12 cellular contexts compared by ENCODE assay signal in the genomic region with DNA sequence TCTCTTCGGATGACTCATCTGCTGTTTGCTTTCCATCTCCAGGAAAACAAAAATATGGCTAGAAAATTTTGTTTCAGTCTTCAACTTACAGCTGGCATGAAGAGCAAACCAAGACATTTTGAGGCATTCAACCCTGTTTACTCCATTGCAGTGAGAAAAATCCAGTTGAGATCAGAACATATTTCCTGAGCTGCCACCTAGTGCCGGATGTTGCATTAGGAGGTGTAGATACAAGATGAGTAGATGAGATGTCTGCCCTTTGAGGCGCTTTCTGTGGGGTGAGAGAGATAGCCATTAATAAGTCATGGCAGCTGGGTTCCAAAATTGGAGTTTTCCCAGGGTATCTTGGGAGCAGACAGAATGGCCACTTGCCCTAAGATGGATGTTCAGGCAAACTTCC.
DNase-seq lines count a peak whose midpoint lies in the region; ATAC-seq and TF ChIP-seq lines count a peak whose summit lies in the region.
"Had no signal": no experiment of that assay in that cellular context is flagged by ENCODE, and none has a peak within 500 bp of the region (broad histone marks: within the 10 kb centered on the region; RNA-seq: fewer than 3 reads in every experiment).

No MANE protein-coding gene starts in this region.

- H3K4me1 ChIP-seq in BLaER1 treated with 17β-estradiol and CSF1 and Interleukin-3, amounts not matched to agents 10 nM and 100 nM = peaks cover 13 to 81% (median 52%) of the 10 kb centered on the region in 10 experiments
- H3K4me1 ChIP-seq in neutrophil (ENCODE audit: control insufficient read depth in 1 of 2, insufficient read depth in 1 of 2, low read depth in 1 of 2, low read length in 1 of 2) (peaks cover 58% of the 10 kb centered on the region in 2 experiments), HAP-1 (no peaks in the 10 kb centered on the region)

- no peak for ATAC-seq in HG02970 (IDR thresholded peaks at IDR 0.05; ENCODE audit: low FRiP score, unreplicated experiment)
- no peak for ATAC-seq in GM18517 (IDR thresholded peaks at IDR 0.05; ENCODE audit: unreplicated experiment)
- ATAC-seq: stimulated activated naive CD8-positive, alpha-beta T cell treated with anti-CD3 and anti-CD28 coated beads, Interleukin-15, amount 100 ng/mL, for 72 hours had no signal

- in situ Hi-C loops in HAP-1 (cut with MboI; ENCODE audit: low sequenced_read_pairs) = no loop called here

- peak overlapping the region in 4 of 11 experiments; percentile 22 to 69 (median 58); a peak in 8 of 22 replicates for H3K9ac ChIP-seq in BLaER1 treated with 17β-estradiol and CSF1 and Interleukin-3, amounts not matched to agents 10 nM and 100 nM

- no peak for TF ChIP-seq CTCF in HL-60 (IDR thresholded peaks at IDR 0.05; ENCODE audit: insufficient read depth, low read length)
- TF ChIP-seq CTCF in neutrophil (IDR thresholded peaks at IDR 0.05) = no peak
- no peak for TF ChIP-seq CTCF in WERI-Rb-1 (IDR thresholded peaks at IDR 0.05; ENCODE audit: low read depth, low read length)

- peak overlapping the region in 7 of 11 experiments; percentile 15 to 89 (median 70); a peak in 12 of 22 replicates for H3K27ac ChIP-seq in BLaER1 treated with 17β-estradiol and CSF1 and Interleukin-3, amounts not matched to agents 10 nM and 100 nM
- H3K27ac ChIP-seq in HL-60 (replicated peaks) = peak overlapping the region; percentile 1; the same call in 1 of the 2 replicates
- H3K27ac ChIP-seq in caudate nucleus (ENCODE audit: low read depth, low read length) = peak overlapping the region; percentile 32
- peak overlapping the region; percentile 97 for H3K27ac ChIP-seq in neutrophil
- no peak overlapping the region for H3K27ac ChIP-seq in WERI-Rb-1

- H3K4me2 ChIP-seq in BLaER1 treated with 17β-estradiol and CSF1 and Interleukin-3, amounts not matched to agents 10 nM and 100 nM = peak overlapping the region in 7 of 11 experiments; percentile 49 to 83 (median 67); a peak in 14 of 22 replicates

- no peak overlapping the region for H3K4me3 ChIP-seq in BLaER1 treated with 17β-estradiol and CSF1 and Interleukin-3, amounts not matched to agents 10 nM and 100 nM
- H3K4me3 ChIP-seq in HL-60 (replicated peaks; ENCODE audit: insufficient read depth, low read length) (no peak overlapping the region), neutrophil (ENCODE audit: low read depth in 1 of 2, low read length in 1 of 2) (peak overlapping the region; percentile 18 to 27), HAP-1 (no peak overlapping the region), WERI-Rb-1 (ENCODE audit: low read depth, low read length) (no peak overlapping the region)

- H3K27me3 ChIP-seq in BLaER1 treated with 17β-estradiol and CSF1 and Interleukin-3, amounts not matched to agents 10 nM and 100 nM = no peaks in the 10 kb centered on the region
- H3K27me3 ChIP-seq in HL-60 (ENCODE audit: insufficient read depth, poor library complexity, severe bottlenecking) = no peaks in the 10 kb centered on the region
- H3K27me3 ChIP-seq in neutrophil = no peaks in the 10 kb centered on the region
- peaks cover 5% of the 10 kb centered on the region for H3K27me3 ChIP-seq in HAP-1 (ENCODE audit: low read depth)
- H3K27me3 ChIP-seq in WERI-Rb-1 (ENCODE audit: insufficient read depth, low read depth, severe bottlenecking) = no peaks in the 10 kb centered on the region

- peaks cover 0 to 6% (median 0%) of the 10 kb centered on the region in 11 experiments; a peak in 1 of 22 replicates for H3K9me3 ChIP-seq in BLaER1 treated with 17β-estradiol and CSF1 and Interleukin-3, amounts not matched to agents 10 nM and 100 nM (replicated peaks in 1 of 11)
- no peaks in the 10 kb centered on the region for H3K9me3 ChIP-seq in neutrophil
- H3K9me3 ChIP-seq in HAP-1 = no peaks in the 10 kb centered on the region
- H3K9me3 ChIP-seq in WERI-Rb-1 (ENCODE audit: severe bottlenecking) = no peaks in the 10 kb centered on the region

- peaks cover 0 to 77% (median 20%) of the 10 kb centered on the region in 11 experiments; a peak in 11 of 22 replicates for H3K36me3 ChIP-seq in BLaER1 treated with 17β-estradiol and CSF1 and Interleukin-3, amounts not matched to agents 10 nM and 100 nM
- H3K36me3 ChIP-seq in neutrophil (no peaks in the 10 kb centered on the region), HAP-1 (replicated peaks) (no peaks in the 10 kb centered on the region), WERI-Rb-1 (no peaks in the 10 kb centered on the region)

- DNase-seq in HL-60 (ENCODE audit: low read depth in 1 of 2, low spot score in 1 of 2) (no peak), caudate nucleus (lab: John Stamatoyannopoulos, UW) (no peak), HAP-1 (ENCODE audit: low spot score in 2 of 2) (no peak), WERI-Rb-1 (no peak)
- DNase-seq: activated gamma-delta T cell treated with Interleukin-2 at 50 U/mL for 16 hours; DMS79; NCI-H187; stimulated activated naive CD8-positive, alpha-beta T cell treated with anti-CD3 and anti-CD28 coated beads, Interleukin-15, amount 100 ng/mL, for 72 hours had no signal

- H4K20me1 ChIP-seq in BLaER1 treated with 17β-estradiol and CSF1 and Interleukin-3, amounts not matched to agents 10 nM and 100 nM = no peaks in the 10 kb centered on the region

Comparison
In these comparisons a context has a peak if more than half of its experiments do, and no peak if none do; other contexts are left out.
1. H3K4me3 ChIP-seq: peak in neutrophil (2 of 2); none in BLaER1 treated with 17β-estradiol and CSF1 and Interleukin-3, amounts not matched to agents 10 nM and 100 nM (0 of 10), HL-60 (single experiment), HAP-1 (single experiment) and WERI-Rb-1 (single experiment).